In the genomic region with DNA sequence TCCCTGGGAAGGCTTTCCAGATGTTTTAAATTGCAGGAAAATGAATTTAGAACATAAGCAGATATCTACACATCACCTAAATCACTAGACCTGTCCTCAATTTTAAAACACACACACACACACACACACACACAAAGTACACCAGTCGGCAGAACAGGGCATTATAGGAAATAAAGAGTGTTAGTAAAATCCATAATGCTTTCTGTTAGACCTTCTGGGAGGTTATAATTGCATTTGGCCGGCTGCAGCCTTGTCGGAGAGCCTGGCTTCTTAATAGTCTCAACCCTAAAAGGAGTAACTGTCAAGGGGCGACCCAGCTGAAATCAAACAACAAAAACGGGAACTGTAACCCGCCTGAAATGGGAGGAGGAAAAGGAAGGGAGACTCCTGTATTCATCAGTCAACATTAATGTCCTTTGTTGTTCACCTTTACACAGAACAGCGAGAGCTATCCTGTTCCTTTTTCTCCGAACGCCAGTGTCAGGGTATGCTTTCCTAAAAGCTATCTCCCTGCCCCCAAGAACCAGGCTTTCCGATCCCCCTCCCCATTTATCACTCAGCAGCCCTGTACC, we compare ENCODE assay signal across 8 cellular contexts. TPM values are rescaled to one million over a fixed set of nuclear protein-coding genes. Genes with fewer than 3 reads are reported as not detected.
DNase-seq lines count a peak whose midpoint lies in the region; ATAC-seq and TF ChIP-seq lines count a peak whose summit lies in the region.

No MANE protein-coding gene starts in this region.

- H3K4me3 Mint-ChIP-seq in activated CD4-positive, alpha-beta T cell treated with anti-CD3 and anti-CD28 coated beads, Interleukin-2, amount 10 ng/mL, durations not matched to agents 24 days and 14 days = peak overlapping the region; percentile 91

- H3K9me3 Mint-ChIP-seq in activated CD4-positive, alpha-beta T cell treated with anti-CD3 and anti-CD28 coated beads, Interleukin-2, amount 10 ng/mL, durations not matched to agents 24 days and 14 days = no peaks in the 10 kb centered on the region

- no peaks in the 10 kb centered on the region for H3K9me3 ChIP-seq in NT2/D1 (ENCODE audit: insufficient read depth, low read length)
- H3K9me3 ChIP-seq in thoracic aorta = no peaks in the 10 kb centered on the region

- H3K4me1 ChIP-seq in NT2/D1 (ENCODE audit: insufficient read depth, insufficient read length) = no peaks in the 10 kb centered on the region
- peaks cover 0 to 28% of the 10 kb centered on the region in 2 donors for H3K4me1 ChIP-seq in thoracic aorta (ENCODE audit: control insufficient read depth in 1 of 2, low read depth in 2 of 2)

- H3K27ac ChIP-seq in brain microvascular endothelial cell = peak overlapping the region; percentile 51
- peak overlapping the region; percentile 70 to 80 for H3K27ac ChIP-seq in thoracic aorta

- no peaks in the 10 kb centered on the region for H3K36me3 Mint-ChIP-seq in activated CD4-positive, alpha-beta T cell treated with anti-CD3 and anti-CD28 coated beads, Interleukin-2, amount 10 ng/mL, durations not matched to agents 24 days and 14 days (ENCODE audit: low read depth)

- H3K4me1 Mint-ChIP-seq in activated CD4-positive, alpha-beta T cell treated with anti-CD3 and anti-CD28 coated beads, Interleukin-2, amount 10 ng/mL, durations not matched to agents 24 days and 14 days = peaks cover 30% of the 10 kb centered on the region

- intact Hi-C loops in activated CD4-positive, alpha-beta T cell treated with anti-CD3 and anti-CD28 coated beads, Interleukin-2, amount 10 ng/mL, durations not matched to agents 24 days and 14 days (cut with micrococcal nuclease) = loop anchor here (10.0 kb wide), 1 partner anchor 580 kb away; no protein-coding TSS in a partner anchor

- peaks cover 46% of the 10 kb centered on the region for H3K27me3 Mint-ChIP-seq in activated CD4-positive, alpha-beta T cell treated with anti-CD3 and anti-CD28 coated beads, Interleukin-2, amount 10 ng/mL, durations not matched to agents 24 days and 14 days

- H3K27me3 ChIP-seq in NT2/D1 (ENCODE audit: insufficient read depth, insufficient read length) = peaks cover 7% of the 10 kb centered on the region
- H3K27me3 ChIP-seq in brain microvascular endothelial cell (replicated peaks) = no peaks in the 10 kb centered on the region
- no peaks in the 10 kb centered on the region for H3K27me3 ChIP-seq in thoracic aorta (replicated peaks; ENCODE audit: insufficient read depth)

- peak overlapping the region; percentile 84 for H3K4me3 ChIP-seq in NT2/D1 (ENCODE audit: insufficient read length, low read depth)
- H3K4me3 ChIP-seq in brain microvascular endothelial cell (ENCODE audit: low read depth, low read length) = peak overlapping the region; percentile 96
- H3K4me3 ChIP-seq in thoracic aorta = peak overlapping the region; percentile 87

- no peak overlapping the region for H3K27ac Mint-ChIP-seq in activated CD4-positive, alpha-beta T cell treated with anti-CD3 and anti-CD28 coated beads, Interleukin-2, amount 10 ng/mL, durations not matched to agents 24 days and 14 days

- ATAC-seq in left lobe of liver (peak; percentile 1), thoracic aorta (ENCODE audit: insufficient number of reproducible peaks, low FRiP score, low read depth) (no peak), HG03342 (IDR thresholded peaks at IDR 0.05; ENCODE audit: unreplicated experiment) (no peak)

- no peak for TF ChIP-seq CTCF in brain microvascular endothelial cell (IDR thresholded peaks at IDR 0.05; ENCODE audit: low read depth, low read length, missing control alignments)
- no peak for TF ChIP-seq CTCF in thoracic aorta (IDR thresholded peaks at IDR 0.05)

- in situ Hi-C loops in brain microvascular endothelial cell (cut with HindIII; ENCODE audit: low pct_ligation_motif_present, low sequenced_read_pairs) = no loop called here

- H3K36me3 ChIP-seq in NT2/D1 (ENCODE audit: insufficient read depth, insufficient read length, low read length) (no peaks in the 10 kb centered on the region), brain microvascular endothelial cell (replicated peaks) (no peaks in the 10 kb centered on the region), thoracic aorta (no peaks in the 10 kb centered on the region)

- DNase-seq in activated CD4-positive, alpha-beta T cell treated with anti-CD3 and anti-CD28 coated beads, Interleukin-2, amount 10 ng/mL, durations not matched to agents 24 days and 14 days = peak; percentile 66
- no peak for DNase-seq in activated CD4-positive, alpha-beta T cell treated with anti-CD3 and anti-CD28 coated beads, Interleukin-2, amount 50 U/mL, for 1 hour
- DNase-seq in NT2/D1 (ENCODE audit: low read depth, low spot score) = no peak
- no peak for DNase-seq in brain microvascular endothelial cell
- DNase-seq in left lobe of liver (ENCODE audit: low spot score) = no peak
- DNase-seq in thoracic aorta (ENCODE audit: low spot score) = no peak
- no peak for DNase-seq in GM19238 (ENCODE audit: insufficient read length, low spot score)

- peak overlapping the region; percentile 85 for H3K9ac ChIP-seq in NT2/D1 (ENCODE audit: insufficient read length, low read depth)

RNA-seq across cellular contexts. Expression of a gene that starts 1.3 kb away (rescaled TPM):
- total RNA-seq in activated CD4-positive, alpha-beta T cell treated with anti-CD3 and anti-CD28 coated beads, Interleukin-2, amount 10 ng/mL, durations not matched to agents 24 days and 14 days = 0.33 and 0.89 TPM in 2 replicates
- total RNA-seq in left lobe of liver (11.8 TPM), thoracic aorta (10 to 100 TPM; 22.3 to 71.5 TPM)

RNA-seq across cellular contexts. Expression of a gene that starts 1.6 kb away (rescaled TPM):
- total RNA-seq in activated CD4-positive, alpha-beta T cell treated with anti-CD3 and anti-CD28 coated beads, Interleukin-2, amount 10 ng/mL, durations not matched to agents 24 days and 14 days = 10.1 and 13.7 TPM in 2 replicates
- 13.8 TPM for total RNA-seq in left lobe of liver
- 10 to 100 TPM; 27.9 to 41.5 TPM for total RNA-seq in thoracic aorta
